19 cellular contexts compared by ENCODE assay signal in genomic region chr6:17950095-17950494, GRCh38. TPM values are rescaled to one million over a fixed set of nuclear protein-coding genes. Genes with fewer than 3 reads are reported as not detected.
"Had no signal": no experiment of that assay in that cellular context is flagged by ENCODE, and none has a peak within 500 bp of the region (broad histone marks: within the 10 kb centered on the region; RNA-seq: fewer than 3 reads in every experiment).

No MANE protein-coding gene starts in this region.

- DNase-seq: activated CD4-positive, alpha-beta memory T cell treated with anti-CD3 and anti-CD28 coated beads for 36 hours; activated CD4-positive, alpha-beta T cell treated with anti-CD3 and anti-CD28 coated beads for 36 hours; activated T-cell treated with anti-CD3 and anti-CD28 coated beads for 4 hours; amniotic stem cell; dermis blood vessel endothelial cell; foreskin melanocyte; glutamatergic neuron; hippocampal formation; islet precursor cell; lower lobe of right lung; ovary; right lobe of liver; spleen; stimulated activated naive CD8-positive, alpha-beta T cell treated with anti-CD3 and anti-CD28 coated beads, Interleukin-15, Interleukin-2, amounts not matched to agents 100 U/mL and 50 U/mL, for 24 hours had no signal

- H3K36me3 ChIP-seq: ovary, right lobe of liver had no signal

- H3K27ac ChIP-seq: epithelial cell of prostate, lower lobe of right lung, ovary, right lobe of liver, spleen, tibial nerve had no signal

- H3K4me3 ChIP-seq: lower lobe of right lung, ovary, right lobe of liver, spleen, tibial nerve had no signal

- FAIRE-seq: TTC549, urothelium cell line had no signal

- H3K27me3 ChIP-seq: ovary, right lobe of liver, spleen, tibial nerve had no signal

- ATAC-seq: activated CD4-positive, alpha-beta T cell treated with anti-CD3 and anti-CD28 coated beads for 36 hours; lower lobe of right lung; right lobe of liver; stimulated activated naive CD8-positive, alpha-beta T cell treated with anti-CD3 and anti-CD28 coated beads, Interleukin-15, Interleukin-2, amounts not matched to agents 100 U/mL and 50 U/mL, for 24 hours had no signal

- H3K4me1 ChIP-seq: lower lobe of right lung, right lobe of liver, spleen had no signal

- H3K9me3 ChIP-seq: lower lobe of right lung, ovary, right lobe of liver, tibial nerve had no signal

RNA-seq across cellular contexts. Expression of gene KIF13A, which starts 37.3 kb away (rescaled TPM):
- total RNA-seq: activated T-helper 1 cell treated with anti-CD3 and anti-CD28 coated beads, Interleukin-12 subunit alpha, Interleukin-12 subunit beta, Interleukin-2, Interleukin-4 antibody, amounts not matched to agents 30 ng/mL and 10 ng/mL and 1 ng/mL, durations not matched to agents 14 hours and 24 hours and 36 hours had no signal
